26 cellular contexts compared by ENCODE assay signal in genomic region chr6:109295766-109296156, GRCh38.
"Had no signal": no experiment of that assay in that cellular context is flagged by ENCODE, and none has a peak within 500 bp of the region (broad histone marks: within the 10 kb centered on the region; RNA-seq: fewer than 3 reads in every experiment).

No MANE protein-coding gene starts in this region.

- H3K9me3 ChIP-seq: adrenal gland, ascending aorta, esophagus muscularis mucosa, gastroesophageal sphincter, mucosa of descending colon, upper lobe of right lung had no signal

- H3K27ac ChIP-seq: adrenal gland, brain microvascular endothelial cell, neural progenitor cell, upper lobe of right lung had no signal

- H3K9me3 Mint-ChIP-seq: activated B cell treated with CpG ODN at 0.5 μM for 24 hours; activated T-cell treated with anti-CD3 and anti-CD28 coated beads, Interleukin-2, amount 50 U/mL, for 4 hours; activated T-helper 2 cell treated with anti-CD3 and anti-CD28 coated beads, Interferon-gamma antibody, Interleukin-2, Interleukin-4, amounts not matched to agents 10 μg/mL and 5 μg/mL and 100 μg/mL, durations not matched to agents 14 hours and 24 hours and 36 hours; memory B cell; naive thymus-derived CD8-positive, alpha-beta T cell; neural progenitor cell; T-cell had no signal

- DNase-seq: activated B cell treated with CpG ODN at 0.5 μM for 24 hours; activated CD4-positive, alpha-beta T cell treated with anti-CD3 and anti-CD28 coated beads for 36 hours; activated CD4-positive, alpha-beta T cell treated with anti-CD3 and anti-CD28 coated beads, Interleukin-2, amount 50 U/mL, for 4 hours; activated CD8-positive, alpha-beta memory T cell treated with anti-CD3 and anti-CD28 coated beads, Interleukin-2, amount 50 U/mL, for 48 hours; activated naive CD4-positive, alpha-beta T cell; activated T-cell treated with anti-CD3 and anti-CD28 coated beads, Interleukin-2, amount 50 U/mL, for 4 hours; adrenal gland; brain microvascular endothelial cell; effector memory CD4-positive, alpha-beta T cell; head of caudate nucleus; naive thymus-derived CD8-positive, alpha-beta T cell; posterior cingulate gyrus; retina; stimulated activated CD4-positive, alpha-beta T cell treated with anti-CD3 and anti-CD28 coated beads, Interleukin-4, amount 100 ng/mL, for 24 hours; stimulated activated naive CD4-positive, alpha-beta T cell treated with Interleukin-2 at 50 U/mL for 16 hours; T-cell; T1000; upper lobe of right lung had no signal

- H3K4me1 ChIP-seq: adrenal gland had no signal

- H3K36me3 ChIP-seq: adrenal gland, ascending aorta, brain microvascular endothelial cell, esophagus muscularis mucosa, gastroesophageal sphincter, neural progenitor cell, upper lobe of right lung had no signal

- H3K27me3 Mint-ChIP-seq: activated CD4-positive, alpha-beta T cell treated with anti-CD3 and anti-CD28 coated beads for 36 hours had no signal

- H3K27ac Mint-ChIP-seq: activated B cell treated with CpG ODN at 0.5 μM for 24 hours; activated CD4-positive, alpha-beta T cell treated with anti-CD3 and anti-CD28 coated beads for 36 hours; activated naive CD8-positive, alpha-beta T cell; activated T-helper 2 cell treated with anti-CD3 and anti-CD28 coated beads, Interferon-gamma antibody, Interleukin-2, Interleukin-4, amounts not matched to agents 10 μg/mL and 5 μg/mL and 100 μg/mL, durations not matched to agents 14 hours and 24 hours and 36 hours; memory B cell; naive thymus-derived CD8-positive, alpha-beta T cell; neural progenitor cell; T-cell had no signal

- H3K36me3 Mint-ChIP-seq: activated naive CD8-positive, alpha-beta T cell; memory B cell; naive thymus-derived CD8-positive, alpha-beta T cell; neural progenitor cell; T-cell had no signal

- H3K27me3 ChIP-seq: adrenal gland, ascending aorta, brain microvascular endothelial cell, esophagus muscularis mucosa, gastroesophageal sphincter, neural progenitor cell, upper lobe of right lung had no signal

- H3K4me1 Mint-ChIP-seq: activated CD4-positive, alpha-beta T cell treated with anti-CD3 and anti-CD28 coated beads for 36 hours; T-cell had no signal

- H3K4me3 ChIP-seq: adrenal gland, ascending aorta, esophagus muscularis mucosa, gastroesophageal sphincter, mucosa of descending colon, neural progenitor cell, upper lobe of right lung had no signal

- H3K9ac ChIP-seq: neural progenitor cell had no signal

- H3K4me3 Mint-ChIP-seq: activated B cell treated with CpG ODN at 0.5 μM for 24 hours; activated CD4-positive, alpha-beta T cell treated with anti-CD3 and anti-CD28 coated beads for 36 hours; activated naive CD8-positive, alpha-beta T cell; activated T-cell treated with anti-CD3 and anti-CD28 coated beads, Interleukin-2, amount 50 U/mL, for 4 hours; memory B cell; naive thymus-derived CD8-positive, alpha-beta T cell; neural progenitor cell; T-cell had no signal
